In genomic region chr20:12012241-12013222, GRCh38 we compare ENCODE assay signal across 1 cellular context.
TF ChIP-seq lines count a peak whose summit lies in the region.

No MANE protein-coding gene starts in this region.

TF ChIP-seq in HepG2, 621 proteins besides CTCF, POLR2A, EP300 and RAD21 (continued from another document):
- TF ChIP-seq ZNF280D (CRISPR knock-in tag; IDR thresholded peaks at IDR 0.05) (no peak), ZNF34 (CRISPR knock-in tag; IDR thresholded peaks at IDR 0.05; ENCODE audit: borderline replicate concordance) (no peak), SCMH1 (CRISPR knock-in tag; IDR thresholded peaks at IDR 0.05; ENCODE audit: borderline replicate concordance) (no peak), ZIK1 (CRISPR knock-in tag; IDR thresholded peaks at IDR 0.05; ENCODE audit: borderline replicate concordance, low read depth) (no peak), CREB3 (CRISPR knock-in tag; IDR thresholded peaks at IDR 0.05) (no peak), ZBTB21 (CRISPR knock-in tag; IDR thresholded peaks at IDR 0.05) (no peak), ZBTB25 (CRISPR knock-in tag; IDR thresholded peaks at IDR 0.05) (no peak), BCLAF1 (IDR thresholded peaks at IDR 0.05) (no peak), MYPOP (CRISPR knock-in tag; IDR thresholded peaks at IDR 0.05) (no peak), HIVEP1 (CRISPR knock-in tag; IDR thresholded peaks at IDR 0.05) (no peak), ZKSCAN5 (CRISPR knock-in tag; IDR thresholded peaks at IDR 0.05) (no peak), CBX1 (IDR thresholded peaks at IDR 0.05; ENCODE audit: low read depth) (no peak), ZNF800 (CRISPR knock-in tag; IDR thresholded peaks at IDR 0.05) (no peak), AKNA (CRISPR knock-in tag; IDR thresholded peaks at IDR 0.05; ENCODE audit: borderline replicate concordance) (no peak), ARID5B (CRISPR knock-in tag; IDR thresholded peaks at IDR 0.05) (0 out of 2 replicates have a peak, but pooled peaks have one; percentile 16), DR1 (CRISPR knock-in tag; IDR thresholded peaks at IDR 0.05) (no peak), CREB1 (IDR thresholded peaks at IDR 0.05) (0 out of 2 replicates have a peak, but pooled peaks have one; percentile 6), CREB1 (CRISPR knock-in tag; IDR thresholded peaks at IDR 0.05) (no peak), SKI (IDR thresholded peaks at IDR 0.05; ENCODE audit: partially characterized antibody) (no peak), ZNF280B (CRISPR knock-in tag; IDR thresholded peaks at IDR 0.05; ENCODE audit: borderline replicate concordance) (no peak), JUNB (CRISPR knock-in tag; IDR thresholded peaks at IDR 0.05; ENCODE audit: borderline replicate concordance) (no peak), ZNF501 (CRISPR knock-in tag; IDR thresholded peaks at IDR 0.05) (no peak), GATA4 (IDR thresholded peaks at IDR 0.05; ENCODE audit: borderline replicate concordance, low read depth) (no peak)
TF ChIP-seq in HepG2: peak in this region for 5.
